In genomic region chr16:30615358-30616076, GRCh38 we compare ENCODE assay signal across 1 cellular context.
TF ChIP-seq lines count a peak whose summit lies in the region.

No MANE protein-coding gene starts in this region.

TF ChIP-seq in HepG2, 621 proteins besides CTCF, POLR2A, EP300 and RAD21 (continued from another document and continues in another):
- no peak for TF ChIP-seq NFKBIZ (CRISPR knock-in tag; IDR thresholded peaks at IDR 0.05)
- no peak for TF ChIP-seq GZF1 (CRISPR knock-in tag; IDR thresholded peaks at IDR 0.05)
- no peak for TF ChIP-seq PCBP2 (optimal IDR thresholded peaks at IDR 0.05; ENCODE audit: low read depth, low read length, poor library complexity, severe bottlenecking)
- TF ChIP-seq PAWR (CRISPR knock-in tag; IDR thresholded peaks at IDR 0.05; ENCODE audit: borderline replicate concordance), result no peak
- no peak for TF ChIP-seq MTF1 (CRISPR knock-in tag; IDR thresholded peaks at IDR 0.05)
- TF ChIP-seq ZNF24 (IDR thresholded peaks at IDR 0.05), result no peak
- no peak for TF ChIP-seq ZBTB3 (CRISPR knock-in tag; IDR thresholded peaks at IDR 0.05; ENCODE audit: borderline replicate concordance, low read depth)
- peak; percentile 67; the same call in 1 of the 2 replicates for TF ChIP-seq ZBTB33 (CRISPR knock-in tag; IDR thresholded peaks at IDR 0.05)
- TF ChIP-seq REXO4 (CRISPR knock-in tag; IDR thresholded peaks at IDR 0.05; ENCODE audit: borderline replicate concordance), result no peak
- no peak for TF ChIP-seq NFE2L1 (CRISPR knock-in tag; IDR thresholded peaks at IDR 0.05; ENCODE audit: borderline replicate concordance)
- TF ChIP-seq PHF5A (CRISPR knock-in tag; IDR thresholded peaks at IDR 0.05; ENCODE audit: low read depth, unreplicated experiment), result no peak
- TF ChIP-seq JDP2 (CRISPR knock-in tag; IDR thresholded peaks at IDR 0.05; ENCODE audit: borderline replicate concordance), result no peak
- no peak for TF ChIP-seq NFE2 (CRISPR knock-in tag; IDR thresholded peaks at IDR 0.05)
- no peak; the same call in 1 of the 2 replicates for TF ChIP-seq REL (CRISPR knock-in tag; conservative IDR thresholded peaks at IDR 0.05)
- TF ChIP-seq ZFP82 (CRISPR knock-in tag; IDR thresholded peaks at IDR 0.05; ENCODE audit: borderline replicate concordance), result no peak
- TF ChIP-seq SAP130 (CRISPR knock-in tag; IDR thresholded peaks at IDR 0.05; ENCODE audit: low read depth), result peak; percentile 45; the same call in 1 of the 2 replicates
- no peak for TF ChIP-seq ZFP37 (CRISPR knock-in tag; IDR thresholded peaks at IDR 0.05; ENCODE audit: borderline replicate concordance)
- TF ChIP-seq BRCA1 (CRISPR knock-in tag; IDR thresholded peaks at IDR 0.05), result no peak
- TF ChIP-seq, protein P1, sequence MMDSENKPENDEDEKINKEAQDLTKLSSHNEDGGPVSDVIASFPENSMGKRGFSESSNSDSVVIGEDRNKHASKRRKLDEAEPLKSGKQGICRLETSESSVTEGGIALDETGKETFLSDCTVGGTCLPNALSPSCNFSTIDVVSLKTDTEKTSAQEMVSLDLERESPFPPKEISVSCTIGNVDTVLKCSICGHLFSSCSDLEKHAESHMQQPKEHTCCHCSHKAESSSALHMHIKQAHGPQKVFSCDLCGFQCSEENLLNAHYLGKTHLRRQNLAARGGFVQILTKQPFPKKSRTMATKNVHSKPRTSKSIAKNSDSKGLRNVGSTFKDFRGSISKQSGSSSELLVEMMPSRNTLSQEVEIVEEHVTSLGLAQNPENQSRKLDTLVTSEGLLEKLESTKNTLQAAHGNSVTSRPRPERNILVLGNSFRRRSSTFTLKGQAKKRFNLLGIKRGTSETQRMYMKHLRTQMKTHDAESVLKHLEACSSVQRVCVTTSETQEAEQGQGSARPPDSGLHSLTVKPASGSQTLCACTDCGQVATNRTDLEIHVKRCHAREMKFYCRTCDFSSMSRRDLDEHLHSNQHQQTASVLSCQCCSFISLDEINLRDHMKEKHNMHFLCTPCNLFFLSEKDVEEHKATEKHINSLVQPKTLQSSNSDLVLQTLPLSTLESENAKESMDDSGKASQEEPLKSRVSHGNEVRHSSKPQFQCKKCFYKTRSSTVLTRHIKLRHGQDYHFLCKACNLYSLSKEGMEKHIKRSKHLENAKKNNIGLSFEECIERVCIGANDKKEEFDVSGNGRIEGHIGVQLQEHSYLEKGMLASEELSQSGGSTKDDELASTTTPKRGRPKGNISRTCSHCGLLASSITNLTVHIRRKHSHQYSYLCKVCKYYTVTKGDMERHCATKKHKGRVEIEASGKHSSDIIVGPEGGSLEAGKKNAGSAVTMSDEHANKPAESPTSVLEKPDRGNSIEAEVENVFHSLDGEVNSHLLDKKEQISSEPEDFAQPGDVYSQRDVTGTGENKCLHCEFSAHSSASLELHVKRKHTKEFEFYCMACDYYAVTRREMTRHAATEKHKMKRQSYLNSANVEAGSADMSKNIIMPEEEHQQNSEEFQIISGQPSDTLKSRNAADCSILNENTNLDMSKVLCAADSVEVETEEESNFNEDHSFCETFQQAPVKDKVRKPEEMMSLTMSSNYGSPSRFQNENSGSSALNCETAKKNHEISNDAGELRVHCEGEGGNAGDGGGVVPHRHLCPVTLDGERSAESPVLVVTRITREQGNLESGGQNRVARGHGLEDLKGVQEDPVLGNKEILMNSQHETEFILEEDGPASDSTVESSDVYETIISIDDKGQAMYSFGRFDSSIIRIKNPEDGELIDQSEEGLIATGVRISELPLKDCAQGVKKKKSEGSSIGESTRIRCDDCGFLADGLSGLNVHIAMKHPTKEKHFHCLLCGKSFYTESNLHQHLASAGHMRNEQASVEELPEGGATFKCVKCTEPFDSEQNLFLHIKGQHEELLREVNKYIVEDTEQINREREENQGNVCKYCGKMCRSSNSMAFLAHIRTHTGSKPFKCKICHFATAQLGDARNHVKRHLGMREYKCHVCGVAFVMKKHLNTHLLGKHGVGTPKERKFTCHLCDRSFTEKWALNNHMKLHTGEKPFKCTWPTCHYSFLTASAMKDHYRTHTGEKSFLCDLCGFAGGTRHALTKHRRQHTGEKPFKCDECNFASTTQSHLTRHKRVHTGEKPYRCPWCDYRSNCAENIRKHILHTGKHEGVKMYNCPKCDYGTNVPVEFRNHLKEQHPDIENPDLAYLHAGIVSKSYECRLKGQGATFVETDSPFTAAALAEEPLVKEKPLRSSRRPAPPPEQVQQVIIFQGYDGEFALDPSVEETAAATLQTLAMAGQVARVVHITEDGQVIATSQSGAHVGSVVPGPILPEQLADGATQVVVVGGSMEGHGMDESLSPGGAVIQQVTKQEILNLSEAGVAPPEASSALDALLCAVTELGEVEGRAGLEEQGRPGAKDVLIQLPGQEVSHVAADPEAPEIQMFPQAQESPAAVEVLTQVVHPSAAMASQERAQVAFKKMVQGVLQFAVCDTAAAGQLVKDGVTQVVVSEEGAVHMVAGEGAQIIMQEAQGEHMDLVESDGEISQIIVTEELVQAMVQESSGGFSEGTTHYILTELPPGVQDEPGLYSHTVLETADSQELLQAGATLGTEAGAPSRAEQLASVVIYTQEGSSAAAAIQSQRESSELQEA (CRISPR knock-in tag; IDR thresholded peaks at IDR 0.05; ENCODE audit: not compliant biosample characterization), result no peak
- TF ChIP-seq ZNF432 (CRISPR knock-in tag; IDR thresholded peaks at IDR 0.05; ENCODE audit: borderline replicate concordance), result no peak
- TF ChIP-seq ZNF747 (CRISPR knock-in tag; IDR thresholded peaks at IDR 0.05; ENCODE audit: borderline replicate concordance), result no peak
- TF ChIP-seq RELA (CRISPR knock-in tag; IDR thresholded peaks at IDR 0.05), result no peak
- TF ChIP-seq, protein P2, sequence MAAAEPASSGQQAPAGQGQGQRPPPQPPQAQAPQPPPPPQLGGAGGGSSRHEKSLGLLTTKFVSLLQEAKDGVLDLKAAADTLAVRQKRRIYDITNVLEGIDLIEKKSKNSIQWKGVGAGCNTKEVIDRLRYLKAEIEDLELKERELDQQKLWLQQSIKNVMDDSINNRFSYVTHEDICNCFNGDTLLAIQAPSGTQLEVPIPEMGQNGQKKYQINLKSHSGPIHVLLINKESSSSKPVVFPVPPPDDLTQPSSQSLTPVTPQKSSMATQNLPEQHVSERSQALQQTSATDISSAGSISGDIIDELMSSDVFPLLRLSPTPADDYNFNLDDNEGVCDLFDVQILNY (CRISPR knock-in tag; conservative IDR thresholded peaks at IDR 0.05), result no peak
- TF ChIP-seq, protein P3, sequence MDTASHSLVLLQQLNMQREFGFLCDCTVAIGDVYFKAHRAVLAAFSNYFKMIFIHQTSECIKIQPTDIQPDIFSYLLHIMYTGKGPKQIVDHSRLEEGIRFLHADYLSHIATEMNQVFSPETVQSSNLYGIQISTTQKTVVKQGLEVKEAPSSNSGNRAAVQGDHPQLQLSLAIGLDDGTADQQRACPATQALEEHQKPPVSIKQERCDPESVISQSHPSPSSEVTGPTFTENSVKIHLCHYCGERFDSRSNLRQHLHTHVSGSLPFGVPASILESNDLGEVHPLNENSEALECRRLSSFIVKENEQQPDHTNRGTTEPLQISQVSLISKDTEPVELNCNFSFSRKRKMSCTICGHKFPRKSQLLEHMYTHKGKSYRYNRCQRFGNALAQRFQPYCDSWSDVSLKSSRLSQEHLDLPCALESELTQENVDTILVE (CRISPR knock-in tag; IDR thresholded peaks at IDR 0.05), result no peak
- TF ChIP-seq, protein P4, sequence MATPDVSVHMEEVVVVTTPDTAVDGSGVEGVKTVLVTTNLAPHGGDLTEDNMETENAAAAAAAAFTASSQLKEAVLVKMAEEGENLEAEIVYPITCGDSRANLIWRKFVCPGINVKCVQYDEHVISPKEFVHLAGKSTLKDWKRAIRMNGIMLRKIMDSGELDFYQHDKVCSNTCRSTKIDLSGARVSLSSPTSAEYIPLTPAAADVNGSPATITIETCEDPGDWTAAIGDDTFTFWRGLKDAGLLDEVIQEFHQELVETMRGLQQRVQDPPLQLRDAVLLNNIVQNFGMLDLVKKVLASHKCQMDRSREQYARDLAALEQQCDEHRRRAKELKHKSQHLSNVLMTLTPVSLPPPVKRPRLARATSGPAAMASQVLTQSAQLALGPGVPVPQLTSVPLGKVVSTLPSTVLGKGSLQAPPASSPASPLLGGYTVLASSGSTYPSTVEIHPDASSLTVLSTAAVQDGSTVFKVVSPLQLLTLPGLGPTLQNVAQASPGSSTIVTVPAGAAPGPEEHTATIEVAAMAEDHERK (CRISPR knock-in tag; IDR thresholded peaks at IDR 0.05; ENCODE audit: low read depth), result no peak
- no peak for TF ChIP-seq PHF20 (CRISPR knock-in tag; IDR thresholded peaks at IDR 0.05)
- TF ChIP-seq TOPORS (CRISPR knock-in tag; IDR thresholded peaks at IDR 0.05), result no peak
- TF ChIP-seq, protein P5, sequence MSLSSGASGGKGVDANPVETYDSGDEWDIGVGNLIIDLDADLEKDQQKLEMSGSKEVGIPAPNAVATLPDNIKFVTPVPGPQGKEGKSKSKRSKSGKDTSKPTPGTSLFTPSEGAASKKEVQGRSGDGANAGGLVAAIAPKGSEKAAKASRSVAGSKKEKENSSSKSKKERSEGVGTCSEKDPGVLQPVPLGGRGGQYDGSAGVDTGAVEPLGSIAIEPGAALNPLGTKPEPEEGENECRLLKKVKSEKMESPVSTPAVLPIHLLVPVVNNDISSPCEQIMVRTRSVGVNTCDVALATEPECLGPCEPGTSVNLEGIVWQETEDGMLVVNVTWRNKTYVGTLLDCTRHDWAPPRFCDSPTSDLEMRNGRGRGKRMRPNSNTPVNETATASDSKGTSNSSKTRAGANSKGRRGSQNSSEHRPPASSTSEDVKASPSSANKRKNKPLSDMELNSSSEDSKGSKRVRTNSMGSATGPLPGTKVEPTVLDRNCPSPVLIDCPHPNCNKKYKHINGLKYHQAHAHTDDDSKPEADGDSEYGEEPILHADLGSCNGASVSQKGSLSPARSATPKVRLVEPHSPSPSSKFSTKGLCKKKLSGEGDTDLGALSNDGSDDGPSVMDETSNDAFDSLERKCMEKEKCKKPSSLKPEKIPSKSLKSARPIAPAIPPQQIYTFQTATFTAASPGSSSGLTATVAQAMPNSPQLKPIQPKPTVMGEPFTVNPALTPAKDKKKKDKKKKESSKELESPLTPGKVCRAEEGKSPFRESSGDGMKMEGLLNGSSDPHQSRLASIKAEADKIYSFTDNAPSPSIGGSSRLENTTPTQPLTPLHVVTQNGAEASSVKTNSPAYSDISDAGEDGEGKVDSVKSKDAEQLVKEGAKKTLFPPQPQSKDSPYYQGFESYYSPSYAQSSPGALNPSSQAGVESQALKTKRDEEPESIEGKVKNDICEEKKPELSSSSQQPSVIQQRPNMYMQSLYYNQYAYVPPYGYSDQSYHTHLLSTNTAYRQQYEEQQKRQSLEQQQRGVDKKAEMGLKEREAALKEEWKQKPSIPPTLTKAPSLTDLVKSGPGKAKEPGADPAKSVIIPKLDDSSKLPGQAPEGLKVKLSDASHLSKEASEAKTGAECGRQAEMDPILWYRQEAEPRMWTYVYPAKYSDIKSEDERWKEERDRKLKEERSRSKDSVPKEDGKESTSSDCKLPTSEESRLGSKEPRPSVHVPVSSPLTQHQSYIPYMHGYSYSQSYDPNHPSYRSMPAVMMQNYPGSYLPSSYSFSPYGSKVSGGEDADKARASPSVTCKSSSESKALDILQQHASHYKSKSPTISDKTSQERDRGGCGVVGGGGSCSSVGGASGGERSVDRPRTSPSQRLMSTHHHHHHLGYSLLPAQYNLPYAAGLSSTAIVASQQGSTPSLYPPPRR (CRISPR knock-in tag; IDR thresholded peaks at IDR 0.05; ENCODE audit: borderline replicate concordance), result no peak
- no peak for TF ChIP-seq DZIP1 (CRISPR knock-in tag; IDR thresholded peaks at IDR 0.05)
- no peak for TF ChIP-seq ZNF251 (CRISPR knock-in tag; IDR thresholded peaks at IDR 0.05)
- peak; percentile 59; the same call in 1 of the 2 replicates for TF ChIP-seq ZNF350 (CRISPR knock-in tag; IDR thresholded peaks at IDR 0.05; ENCODE audit: borderline replicate concordance, low read depth)
- TF ChIP-seq, protein P6, sequence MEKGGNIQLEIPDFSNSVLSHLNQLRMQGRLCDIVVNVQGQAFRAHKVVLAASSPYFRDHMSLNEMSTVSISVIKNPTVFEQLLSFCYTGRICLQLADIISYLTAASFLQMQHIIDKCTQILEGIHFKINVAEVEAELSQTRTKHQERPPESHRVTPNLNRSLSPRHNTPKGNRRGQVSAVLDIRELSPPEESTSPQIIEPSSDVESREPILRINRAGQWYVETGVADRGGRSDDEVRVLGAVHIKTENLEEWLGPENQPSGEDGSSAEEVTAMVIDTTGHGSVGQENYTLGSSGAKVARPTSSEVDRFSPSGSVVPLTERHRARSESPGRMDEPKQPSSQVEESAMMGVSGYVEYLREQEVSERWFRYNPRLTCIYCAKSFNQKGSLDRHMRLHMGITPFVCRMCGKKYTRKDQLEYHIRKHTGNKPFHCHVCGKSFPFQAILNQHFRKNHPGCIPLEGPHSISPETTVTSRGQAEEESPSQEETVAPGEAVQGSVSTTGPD (CRISPR knock-in tag; IDR thresholded peaks at IDR 0.05), result no peak
- TF ChIP-seq ISL2 (CRISPR knock-in tag; IDR thresholded peaks at IDR 0.05), result no peak
- TF ChIP-seq ZMAT5 (CRISPR knock-in tag; IDR thresholded peaks at IDR 0.05; ENCODE audit: borderline replicate concordance, low read depth), result no peak
